Comparison of ENCODE assay signal across 2 cellular contexts in the genomic region with DNA sequence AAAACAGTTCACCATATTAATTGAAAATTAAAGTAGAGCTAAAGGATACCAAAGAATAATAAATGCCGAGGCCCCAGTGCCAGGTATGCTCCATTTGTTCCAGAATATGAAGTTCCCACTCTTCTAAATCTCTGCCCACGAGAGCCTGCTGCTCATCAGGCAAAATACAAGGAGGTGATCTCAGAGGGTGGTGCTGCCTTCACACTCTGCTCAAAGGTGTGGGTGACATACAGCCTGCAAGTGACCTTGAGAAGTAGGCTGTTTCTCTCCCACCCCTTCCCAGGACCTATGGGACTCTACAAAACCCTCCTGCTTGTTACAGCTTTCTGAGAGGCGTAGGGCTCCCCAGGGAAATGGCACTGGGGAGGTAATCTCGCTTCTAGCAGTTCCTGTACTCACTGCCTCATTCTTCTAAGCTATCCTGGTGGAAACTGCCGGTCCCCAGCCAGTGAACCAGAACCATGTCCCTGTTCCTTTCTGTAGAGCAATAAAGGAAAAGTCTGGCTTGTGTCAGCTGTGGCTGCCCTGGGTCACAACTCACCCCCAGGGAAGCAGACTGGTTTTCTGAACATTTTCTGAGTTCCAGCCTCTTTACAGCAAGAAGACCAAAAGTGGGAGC.
TF ChIP-seq lines count a peak whose summit lies in the region.

No MANE protein-coding gene starts in this region.

TF ChIP-seq in SK-N-SH, 30 proteins besides CTCF, POLR2A, EP300 and RAD21 (continued from another document):
- no peak for TF ChIP-seq SMC3 (IDR thresholded peaks at IDR 0.05; ENCODE audit: low read depth, low read length)

TF ChIP-seq in SK-N-SH treated with all-trans-retinoic acid at 6 μM for 48 hours, 23 proteins besides CTCF, POLR2A, EP300 and RAD21 (continued from another document):
- TF ChIP-seq, protein P1, sequence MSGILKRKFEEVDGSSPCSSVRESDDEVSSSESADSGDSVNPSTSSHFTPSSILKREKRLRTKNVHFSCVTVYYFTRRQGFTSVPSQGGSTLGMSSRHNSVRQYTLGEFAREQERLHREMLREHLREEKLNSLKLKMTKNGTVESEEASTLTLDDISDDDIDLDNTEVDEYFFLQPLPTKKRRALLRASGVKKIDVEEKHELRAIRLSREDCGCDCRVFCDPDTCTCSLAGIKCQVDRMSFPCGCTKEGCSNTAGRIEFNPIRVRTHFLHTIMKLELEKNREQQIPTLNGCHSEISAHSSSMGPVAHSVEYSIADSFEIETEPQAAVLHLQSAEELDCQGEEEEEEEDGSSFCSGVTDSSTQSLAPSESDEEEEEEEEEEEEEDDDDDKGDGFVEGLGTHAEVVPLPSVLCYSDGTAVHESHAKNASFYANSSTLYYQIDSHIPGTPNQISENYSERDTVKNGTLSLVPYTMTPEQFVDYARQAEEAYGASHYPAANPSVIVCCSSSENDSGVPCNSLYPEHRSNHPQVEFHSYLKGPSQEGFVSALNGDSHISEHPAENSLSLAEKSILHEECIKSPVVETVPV (CRISPR knock-in tag; IDR thresholded peaks at IDR 0.05): no peak
- TF ChIP-seq, protein P2, sequence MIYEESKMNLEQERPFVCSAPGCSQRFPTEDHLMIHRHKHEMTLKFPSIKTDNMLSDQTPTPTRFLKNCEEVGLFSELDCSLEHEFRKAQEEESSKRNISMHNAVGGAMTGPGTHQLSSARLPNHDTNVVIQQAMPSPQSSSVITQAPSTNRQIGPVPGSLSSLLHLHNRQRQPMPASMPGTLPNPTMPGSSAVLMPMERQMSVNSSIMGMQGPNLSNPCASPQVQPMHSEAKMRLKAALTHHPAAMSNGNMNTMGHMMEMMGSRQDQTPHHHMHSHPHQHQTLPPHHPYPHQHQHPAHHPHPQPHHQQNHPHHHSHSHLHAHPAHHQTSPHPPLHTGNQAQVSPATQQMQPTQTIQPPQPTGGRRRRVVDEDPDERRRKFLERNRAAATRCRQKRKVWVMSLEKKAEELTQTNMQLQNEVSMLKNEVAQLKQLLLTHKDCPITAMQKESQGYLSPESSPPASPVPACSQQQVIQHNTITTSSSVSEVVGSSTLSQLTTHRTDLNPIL (CRISPR knock-in tag; IDR thresholded peaks at IDR 0.05; ENCODE audit: low read depth): no peak
- TF ChIP-seq OSR1 (CRISPR knock-in tag; IDR thresholded peaks at IDR 0.05) (no peak), ZNF8 (CRISPR knock-in tag; IDR thresholded peaks at IDR 0.05) (no peak), ZNF70 (CRISPR knock-in tag; IDR thresholded peaks at IDR 0.05) (no peak), ESRRG (CRISPR knock-in tag; IDR thresholded peaks at IDR 0.05) (no peak)
- TF ChIP-seq, protein P3, sequence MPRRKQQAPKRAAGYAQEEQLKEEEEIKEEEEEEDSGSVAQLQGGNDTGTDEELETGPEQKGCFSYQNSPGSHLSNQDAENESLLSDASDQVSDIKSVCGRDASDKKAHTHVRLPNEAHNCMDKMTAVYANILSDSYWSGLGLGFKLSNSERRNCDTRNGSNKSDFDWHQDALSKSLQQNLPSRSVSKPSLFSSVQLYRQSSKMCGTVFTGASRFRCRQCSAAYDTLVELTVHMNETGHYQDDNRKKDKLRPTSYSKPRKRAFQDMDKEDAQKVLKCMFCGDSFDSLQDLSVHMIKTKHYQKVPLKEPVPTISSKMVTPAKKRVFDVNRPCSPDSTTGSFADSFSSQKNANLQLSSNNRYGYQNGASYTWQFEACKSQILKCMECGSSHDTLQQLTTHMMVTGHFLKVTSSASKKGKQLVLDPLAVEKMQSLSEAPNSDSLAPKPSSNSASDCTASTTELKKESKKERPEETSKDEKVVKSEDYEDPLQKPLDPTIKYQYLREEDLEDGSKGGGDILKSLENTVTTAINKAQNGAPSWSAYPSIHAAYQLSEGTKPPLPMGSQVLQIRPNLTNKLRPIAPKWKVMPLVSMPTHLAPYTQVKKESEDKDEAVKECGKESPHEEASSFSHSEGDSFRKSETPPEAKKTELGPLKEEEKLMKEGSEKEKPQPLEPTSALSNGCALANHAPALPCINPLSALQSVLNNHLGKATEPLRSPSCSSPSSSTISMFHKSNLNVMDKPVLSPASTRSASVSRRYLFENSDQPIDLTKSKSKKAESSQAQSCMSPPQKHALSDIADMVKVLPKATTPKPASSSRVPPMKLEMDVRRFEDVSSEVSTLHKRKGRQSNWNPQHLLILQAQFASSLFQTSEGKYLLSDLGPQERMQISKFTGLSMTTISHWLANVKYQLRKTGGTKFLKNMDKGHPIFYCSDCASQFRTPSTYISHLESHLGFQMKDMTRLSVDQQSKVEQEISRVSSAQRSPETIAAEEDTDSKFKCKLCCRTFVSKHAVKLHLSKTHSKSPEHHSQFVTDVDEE (CRISPR knock-in tag; IDR thresholded peaks at IDR 0.05): no peak
